29 cellular contexts compared by ENCODE assay signal in genomic region chr18:76995896-76996295, GRCh38.
"Had no signal": no experiment of that assay in that cellular context is flagged by ENCODE, and none has a peak within 500 bp of the region (broad histone marks: within the 10 kb centered on the region; RNA-seq: fewer than 3 reads in every experiment).

No MANE protein-coding gene starts in this region.

- H3K27me3 ChIP-seq: colonic mucosa, heart right ventricle, left lung, ovary, sigmoid colon, suprapubic skin had no signal

- H3K4me1 ChIP-seq: colonic mucosa, psoas muscle had no signal

- DNase-seq: colonic mucosa; effector CD8-positive, alpha-beta T cell; endodermal cell; foreskin melanocyte; glutamatergic neuron; heart right ventricle; hippocampal formation; left cardiac atrium; left lung; mesenchymal stem cell; mucosa of descending colon; naive B cell; occipital lobe; posterior cingulate gyrus; psoas muscle; right cardiac atrium; sigmoid colon; stimulated activated CD4-positive, alpha-beta T cell treated with anti-CD3 and anti-CD28 coated beads, Interleukin-2, amount 100 ng/mL, for 24 hours; stimulated activated CD4-positive, alpha-beta T cell treated with anti-CD3 and anti-CD28 coated beads, Interleukin-4, amount 100 ng/mL, for 4 hours; stimulated activated naive CD4-positive, alpha-beta T cell; stimulated activated naive CD8-positive, alpha-beta T cell treated with anti-CD3 and anti-CD28 coated beads, Interleukin-15, amount 100 ng/mL, for 72 hours; trophoblast cell had no signal

- H3K36me3 Mint-ChIP-seq: mesothelial cell of epicardium; naive B cell; natural killer cell treated with Interleukin-12 subunit alpha and Interleukin-12 subunit beta and Interleukin-15 and Interleukin-18, amount 100 ng/mL, for 72 hours had no signal

- H3K4me3 ChIP-seq: colonic mucosa, heart right ventricle, left lung, mucosa of descending colon, ovary, psoas muscle, sigmoid colon, suprapubic skin had no signal

- H3K27ac ChIP-seq: colonic mucosa, epithelial cell of prostate, heart right ventricle, left lung, ovary, psoas muscle, sigmoid colon, suprapubic skin had no signal

- H3K36me3 ChIP-seq: colonic mucosa, heart right ventricle, left lung, ovary, sigmoid colon, suprapubic skin had no signal

- H3K9me3 Mint-ChIP-seq: dendritic cell treated with granulocyte-macrophage colony-stimulating factor and Interleukin-4, amounts not matched to agents 40 ng/mL and 50 ng/mL, for 4 days; endodermal cell; mesothelial cell of epicardium; naive B cell; natural killer cell treated with Interleukin-12 subunit alpha and Interleukin-12 subunit beta and Interleukin-15 and Interleukin-18, amount 100 ng/mL, for 72 hours; stimulated activated naive CD8-positive, alpha-beta T cell treated with anti-CD3 and anti-CD28 coated beads, Interleukin-15, amount 100 ng/mL, for 72 hours had no signal

- H3K27ac Mint-ChIP-seq: dendritic cell treated with granulocyte-macrophage colony-stimulating factor and Interleukin-4, amounts not matched to agents 40 ng/mL and 50 ng/mL, for 4 days; endodermal cell; mesothelial cell of epicardium; naive B cell; natural killer cell treated with Interleukin-12 subunit alpha and Interleukin-12 subunit beta and Interleukin-15 and Interleukin-18, amount 100 ng/mL, for 72 hours; stimulated activated naive CD8-positive, alpha-beta T cell treated with anti-CD3 and anti-CD28 coated beads, Interleukin-15, amount 100 ng/mL, for 72 hours had no signal

- ATAC-seq: esophagus mucosa; heart right ventricle; left cardiac atrium; left lung; mucosa of descending colon; natural killer cell treated with Interleukin-12 subunit alpha and Interleukin-12 subunit beta and Interleukin-15 and Interleukin-18, amount 100 ng/mL, for 72 hours; psoas muscle; right cardiac atrium; stimulated activated naive CD8-positive, alpha-beta T cell treated with anti-CD3 and anti-CD28 coated beads, Interleukin-15, amount 100 ng/mL, for 72 hours had no signal

- H3K4me3 Mint-ChIP-seq: dendritic cell treated with granulocyte-macrophage colony-stimulating factor and Interleukin-4, amounts not matched to agents 40 ng/mL and 50 ng/mL, for 4 days; endodermal cell; mesothelial cell of epicardium; naive B cell; natural killer cell treated with Interleukin-12 subunit alpha and Interleukin-12 subunit beta and Interleukin-15 and Interleukin-18, amount 100 ng/mL, for 72 hours; stimulated activated naive CD8-positive, alpha-beta T cell treated with anti-CD3 and anti-CD28 coated beads, Interleukin-15, amount 100 ng/mL, for 72 hours had no signal

- H3K9me3 ChIP-seq: colonic mucosa, left lung, mucosa of descending colon, ovary, psoas muscle, suprapubic skin had no signal

- H3K27me3 Mint-ChIP-seq: dendritic cell treated with granulocyte-macrophage colony-stimulating factor and Interleukin-4, amounts not matched to agents 40 ng/mL and 50 ng/mL, for 4 days; naive B cell; natural killer cell treated with Interleukin-12 subunit alpha and Interleukin-12 subunit beta and Interleukin-15 and Interleukin-18, amount 100 ng/mL, for 72 hours; stimulated activated naive CD8-positive, alpha-beta T cell treated with anti-CD3 and anti-CD28 coated beads, Interleukin-15, amount 100 ng/mL, for 72 hours had no signal
